13 cellular contexts compared by ENCODE assay signal in the genomic region with DNA sequence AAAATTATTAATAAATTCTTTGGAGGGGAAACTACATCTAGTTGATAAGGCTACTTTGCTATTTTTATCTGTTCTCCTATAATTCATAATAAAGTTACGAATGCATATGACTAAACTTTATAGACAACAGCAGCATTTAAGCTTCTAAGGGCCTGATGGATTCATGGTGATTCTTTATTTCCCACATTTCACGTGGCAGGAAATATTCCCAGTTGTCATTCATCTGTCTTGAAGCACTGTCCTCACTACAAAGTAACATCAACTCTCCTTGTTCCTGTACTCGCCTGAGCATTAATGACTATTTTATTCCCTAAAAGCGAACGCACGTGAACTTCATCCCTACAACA. TPM values are rescaled to one million over a fixed set of nuclear protein-coding genes. Genes with fewer than 3 reads are reported as not detected.
DNase-seq lines count a peak whose midpoint lies in the region; ATAC-seq and TF ChIP-seq lines count a peak whose summit lies in the region.
"Had no signal": no experiment of that assay in that cellular context is flagged by ENCODE, and none has a peak within 500 bp of the region (broad histone marks: within the 10 kb centered on the region; RNA-seq: fewer than 3 reads in every experiment).

No MANE protein-coding gene starts in this region.

- peak overlapping the region; percentile 15; the same call in 1 of the 2 replicates for H3K27ac Mint-ChIP-seq in WTC11
- no peak overlapping the region for H3K27ac Mint-ChIP-seq in T-helper 2 cell treated with Interferon-gamma antibody and Interleukin-4, amounts not matched to agents 5 μg/mL and 100 μg/mL, for 36 hours
- H3K27ac Mint-ChIP-seq: activated CD4-positive, alpha-beta T cell treated with anti-CD3 and anti-CD28 coated beads, Interleukin-2, amount 10 ng/mL, durations not matched to agents 24 days and 14 days; effector memory CD8-positive, alpha-beta T cell had no signal

- DNase-seq in left ventricle myocardium inferior (no peak), Right ventricle myocardium superior (no peak), WTC11 (ENCODE audit: low spot score) (no peak), anterior cingulate cortex (lab: John Stamatoyannopoulos, UW) (no peak), SKM-1 treated with dmso at 0.1 percent for 144 hours (lab: John Stamatoyannopoulos, UW; ENCODE audit: unreplicated experiment) (no peak)
- DNase-seq in T-helper 2 cell treated with Interferon-gamma antibody and Interleukin-4, amounts not matched to agents 5 μg/mL and 100 μg/mL, for 36 hours (ENCODE audit: low spot score), result no peak
- no peak for DNase-seq in NK-92 treated with Interleukin-12 subunit alpha and Interleukin-12 subunit beta, amount 100 ng/mL, for 24 hours (lab: John Stamatoyannopoulos, UW)
- DNase-seq: activated CD4-positive, alpha-beta T cell treated with anti-CD3 and anti-CD28 coated beads, Interleukin-2, amount 10 ng/mL, durations not matched to agents 24 days and 14 days; activated naive CD4-positive, alpha-beta T cell treated with Interleukin-2 at 50 U/mL for 16 hours; effector memory CD8-positive, alpha-beta T cell; substantia nigra had no signal

- no peaks in the 10 kb centered on the region for H3K36me3 ChIP-seq in left ventricle myocardium inferior
- H3K36me3 ChIP-seq: neutrophil had no signal

- H3K36me3 Mint-ChIP-seq in WTC11, result no peaks in the 10 kb centered on the region
- peaks cover 4% of the 10 kb centered on the region for H3K36me3 Mint-ChIP-seq in T-helper 2 cell treated with Interferon-gamma antibody and Interleukin-4, amounts not matched to agents 5 μg/mL and 100 μg/mL, for 36 hours (ENCODE audit: low read depth)

- no peaks in the 10 kb centered on the region for H3K9me3 ChIP-seq in left ventricle myocardium inferior (replicated peaks)
- H3K9me3 ChIP-seq in iPS-18c (ENCODE audit: control insufficient read depth, insufficient read depth, low read length), result no peaks in the 10 kb centered on the region
- H3K9me3 ChIP-seq: neutrophil had no signal

- no peaks in the 10 kb centered on the region for H3K9me3 Mint-ChIP-seq in WTC11
- H3K9me3 Mint-ChIP-seq in T-helper 2 cell treated with Interferon-gamma antibody and Interleukin-4, amounts not matched to agents 5 μg/mL and 100 μg/mL, for 36 hours, result no peaks in the 10 kb centered on the region
- H3K9me3 Mint-ChIP-seq: effector memory CD8-positive, alpha-beta T cell had no signal

- H3K4me3 ChIP-seq in left ventricle myocardium inferior (peak overlapping the region; percentile 41), iPS-18c (ENCODE audit: insufficient read depth, low read depth, low read length) (peak overlapping the region; percentile 62)

- peak overlapping the region; percentile 92 for H3K4me3 Mint-ChIP-seq in WTC11
- no peak overlapping the region for H3K4me3 Mint-ChIP-seq in T-helper 2 cell treated with Interferon-gamma antibody and Interleukin-4, amounts not matched to agents 5 μg/mL and 100 μg/mL, for 36 hours
- H3K4me3 Mint-ChIP-seq: activated CD4-positive, alpha-beta T cell treated with anti-CD3 and anti-CD28 coated beads, Interleukin-2, amount 10 ng/mL, durations not matched to agents 24 days and 14 days had no signal

- TF ChIP-seq CTCF in left ventricle myocardium inferior (IDR thresholded peaks at IDR 0.05; ENCODE audit: borderline replicate concordance), result no peak
- no peak for TF ChIP-seq CTCF in WTC11 (IDR thresholded peaks at IDR 0.05)

- H3K27me3 ChIP-seq in left ventricle myocardium inferior (ENCODE audit: low read depth), result peaks cover 81% of the 10 kb centered on the region

- peaks cover 50% of the 10 kb centered on the region for H3K4me1 ChIP-seq in left ventricle myocardium inferior

- H3K4me1 Mint-ChIP-seq in WTC11, result peaks cover 26% of the 10 kb centered on the region
- peaks cover 15% of the 10 kb centered on the region for H3K4me1 Mint-ChIP-seq in T-helper 2 cell treated with Interferon-gamma antibody and Interleukin-4, amounts not matched to agents 5 μg/mL and 100 μg/mL, for 36 hours (ENCODE audit: low read depth)

- POLR2A ChIA-PET in WTC11 (lab: Charles Lee), result interaction anchor here (0.6 to 0.9 kb wide), 2 partner anchors 9 to 14 kb away, joined by 3 read pairs; no protein-coding TSS in a partner anchor

- ATAC-seq in Right ventricle myocardium superior (ENCODE audit: poor library complexity), result no peak
- ATAC-seq in WTC11, result no peak
- ATAC-seq: effector memory CD8-positive, alpha-beta T cell had no signal

- intact Hi-C loops in left ventricle myocardium inferior (cut with micrococcal nuclease) (no loop called here), Right ventricle myocardium superior (cut with DNase I) (no loop called here)

- peaks cover 31% of the 10 kb centered on the region for H3K27me3 Mint-ChIP-seq in WTC11 (ENCODE audit: low read depth)
- peaks cover 62% of the 10 kb centered on the region for H3K27me3 Mint-ChIP-seq in T-helper 2 cell treated with Interferon-gamma antibody and Interleukin-4, amounts not matched to agents 5 μg/mL and 100 μg/mL, for 36 hours (ENCODE audit: low read depth)

- CTCF ChIA-PET in WTC11 (lab: Charles Lee), result interaction anchor here (0.6 to 3.3 kb wide), 4 partner anchors 10 to 34 kb away, joined by 3 to 30 read pairs (median 4); no protein-coding TSS in a partner anchor

- H3K27ac ChIP-seq in left ventricle myocardium inferior (replicated peaks), result no peak overlapping the region
- H3K27ac ChIP-seq: neutrophil had no signal

TF ChIP-seq in WTC11, 78 proteins besides CTCF, POLR2A, EP300 and RAD21 (continues in another document):
- TF ChIP-seq RORB (CRISPR knock-in tag; IDR thresholded peaks at IDR 0.05) (no peak), GABPB1 (CRISPR knock-in tag; IDR thresholded peaks at IDR 0.05) (no peak), FOXJ3 (CRISPR knock-in tag; IDR thresholded peaks at IDR 0.05; ENCODE audit: borderline replicate concordance) (no peak), CREB1 (CRISPR knock-in tag; IDR thresholded peaks at IDR 0.05) (no peak), STAT6 (CRISPR knock-in tag; conservative IDR thresholded peaks at IDR 0.05; ENCODE audit: low read depth) (no peak)
- TF ChIP-seq, protein P1, sequence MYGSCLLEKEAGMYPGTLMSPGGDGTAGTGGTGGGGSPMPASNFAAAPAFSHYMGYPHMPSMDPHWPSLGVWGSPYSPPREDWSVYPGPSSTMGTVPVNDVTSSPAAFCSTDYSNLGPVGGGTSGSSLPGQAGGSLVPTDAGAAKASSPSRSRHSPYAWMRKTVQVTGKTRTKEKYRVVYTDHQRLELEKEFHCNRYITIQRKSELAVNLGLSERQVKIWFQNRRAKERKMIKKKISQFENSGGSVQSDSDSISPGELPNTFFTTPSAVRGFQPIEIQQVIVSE (CRISPR knock-in tag; IDR thresholded peaks at IDR 0.05; ENCODE audit: borderline replicate concordance), result no peak
- TF ChIP-seq, protein P2, sequence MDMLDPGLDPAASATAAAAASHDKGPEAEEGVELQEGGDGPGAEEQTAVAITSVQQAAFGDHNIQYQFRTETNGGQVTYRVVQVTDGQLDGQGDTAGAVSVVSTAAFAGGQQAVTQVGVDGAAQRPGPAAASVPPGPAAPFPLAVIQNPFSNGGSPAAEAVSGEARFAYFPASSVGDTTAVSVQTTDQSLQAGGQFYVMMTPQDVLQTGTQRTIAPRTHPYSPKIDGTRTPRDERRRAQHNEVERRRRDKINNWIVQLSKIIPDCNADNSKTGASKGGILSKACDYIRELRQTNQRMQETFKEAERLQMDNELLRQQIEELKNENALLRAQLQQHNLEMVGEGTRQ (CRISPR knock-in tag; IDR thresholded peaks at IDR 0.05), result no peak
- TF ChIP-seq, protein P3, sequence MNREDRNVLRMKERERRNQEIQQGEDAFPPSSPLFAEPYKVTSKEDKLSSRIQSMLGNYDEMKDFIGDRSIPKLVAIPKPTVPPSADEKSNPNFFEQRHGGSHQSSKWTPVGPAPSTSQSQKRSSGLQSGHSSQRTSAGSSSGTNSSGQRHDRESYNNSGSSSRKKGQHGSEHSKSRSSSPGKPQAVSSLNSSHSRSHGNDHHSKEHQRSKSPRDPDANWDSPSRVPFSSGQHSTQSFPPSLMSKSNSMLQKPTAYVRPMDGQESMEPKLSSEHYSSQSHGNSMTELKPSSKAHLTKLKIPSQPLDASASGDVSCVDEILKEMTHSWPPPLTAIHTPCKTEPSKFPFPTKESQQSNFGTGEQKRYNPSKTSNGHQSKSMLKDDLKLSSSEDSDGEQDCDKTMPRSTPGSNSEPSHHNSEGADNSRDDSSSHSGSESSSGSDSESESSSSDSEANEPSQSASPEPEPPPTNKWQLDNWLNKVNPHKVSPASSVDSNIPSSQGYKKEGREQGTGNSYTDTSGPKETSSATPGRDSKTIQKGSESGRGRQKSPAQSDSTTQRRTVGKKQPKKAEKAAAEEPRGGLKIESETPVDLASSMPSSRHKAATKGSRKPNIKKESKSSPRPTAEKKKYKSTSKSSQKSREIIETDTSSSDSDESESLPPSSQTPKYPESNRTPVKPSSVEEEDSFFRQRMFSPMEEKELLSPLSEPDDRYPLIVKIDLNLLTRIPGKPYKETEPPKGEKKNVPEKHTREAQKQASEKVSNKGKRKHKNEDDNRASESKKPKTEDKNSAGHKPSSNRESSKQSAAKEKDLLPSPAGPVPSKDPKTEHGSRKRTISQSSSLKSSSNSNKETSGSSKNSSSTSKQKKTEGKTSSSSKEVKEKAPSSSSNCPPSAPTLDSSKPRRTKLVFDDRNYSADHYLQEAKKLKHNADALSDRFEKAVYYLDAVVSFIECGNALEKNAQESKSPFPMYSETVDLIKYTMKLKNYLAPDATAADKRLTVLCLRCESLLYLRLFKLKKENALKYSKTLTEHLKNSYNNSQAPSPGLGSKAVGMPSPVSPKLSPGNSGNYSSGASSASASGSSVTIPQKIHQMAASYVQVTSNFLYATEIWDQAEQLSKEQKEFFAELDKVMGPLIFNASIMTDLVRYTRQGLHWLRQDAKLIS (CRISPR knock-in tag; IDR thresholded peaks at IDR 0.05; ENCODE audit: borderline replicate concordance), result no peak

RNA-seq across cellular contexts. Expression of gene SATB2, which starts 2.6 kb away (rescaled TPM):
- total RNA-seq in left ventricle myocardium inferior (1.1 TPM), Right ventricle myocardium superior (1.3 TPM), WTC11 (2021) (14.9 to 22.1 TPM (median 16.6 TPM) in 3 replicates)
- total RNA-seq: activated CD4-positive, alpha-beta T cell treated with anti-CD3 and anti-CD28 coated beads, Interleukin-2, amount 10 ng/mL, durations not matched to agents 24 days and 14 days had no signal
